ENCODE assay signal across 1 cellular context in the genomic region with DNA sequence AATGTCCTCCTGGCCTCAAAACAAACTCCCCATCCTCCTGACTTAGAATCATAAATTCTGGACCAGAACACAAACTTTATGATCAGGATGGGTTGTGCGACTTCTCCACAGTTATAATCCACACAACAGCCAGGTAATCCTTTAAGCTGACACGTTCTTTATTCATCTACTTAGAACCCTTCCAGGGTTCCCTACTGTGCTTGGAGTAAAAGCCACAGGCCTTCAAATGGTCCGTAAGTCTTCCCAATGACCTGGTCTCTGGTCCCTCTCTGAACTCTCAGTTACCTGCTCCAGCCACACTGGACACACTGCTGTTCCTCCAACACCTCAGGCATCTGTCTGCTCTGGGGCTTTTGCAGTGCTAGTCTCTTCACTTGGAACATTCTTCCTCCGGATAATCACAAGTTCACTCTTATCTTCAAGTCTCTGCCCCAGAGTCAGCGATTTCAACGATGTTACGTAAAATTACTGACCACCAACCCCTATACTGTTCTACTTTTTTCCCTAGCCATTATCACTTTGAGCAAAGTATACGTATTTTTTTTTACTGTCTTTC.
TF ChIP-seq lines count a peak whose summit lies in the region.

No MANE protein-coding gene starts in this region.

TF ChIP-seq in WTC11, 78 proteins besides CTCF, POLR2A, EP300 and RAD21 (continued from another document):
- TF ChIP-seq, protein P1, sequence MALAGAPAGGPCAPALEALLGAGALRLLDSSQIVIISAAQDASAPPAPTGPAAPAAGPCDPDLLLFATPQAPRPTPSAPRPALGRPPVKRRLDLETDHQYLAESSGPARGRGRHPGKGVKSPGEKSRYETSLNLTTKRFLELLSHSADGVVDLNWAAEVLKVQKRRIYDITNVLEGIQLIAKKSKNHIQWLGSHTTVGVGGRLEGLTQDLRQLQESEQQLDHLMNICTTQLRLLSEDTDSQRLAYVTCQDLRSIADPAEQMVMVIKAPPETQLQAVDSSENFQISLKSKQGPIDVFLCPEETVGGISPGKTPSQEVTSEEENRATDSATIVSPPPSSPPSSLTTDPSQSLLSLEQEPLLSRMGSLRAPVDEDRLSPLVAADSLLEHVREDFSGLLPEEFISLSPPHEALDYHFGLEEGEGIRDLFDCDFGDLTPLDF (CRISPR knock-in tag; IDR thresholded peaks at IDR 0.05): no peak
- TF ChIP-seq ZNF263 (CRISPR knock-in tag; IDR thresholded peaks at IDR 0.05; ENCODE audit: low read depth) (no peak), MXD4 (CRISPR knock-in tag; IDR thresholded peaks at IDR 0.05; ENCODE audit: borderline replicate concordance) (no peak), GRHL2 (CRISPR knock-in tag; IDR thresholded peaks at IDR 0.05; ENCODE audit: insufficient replicate concordance, severe bottlenecking) (no peak), TEAD1 (CRISPR knock-in tag; IDR thresholded peaks at IDR 0.05) (no peak)
- TF ChIP-seq, protein P2, sequence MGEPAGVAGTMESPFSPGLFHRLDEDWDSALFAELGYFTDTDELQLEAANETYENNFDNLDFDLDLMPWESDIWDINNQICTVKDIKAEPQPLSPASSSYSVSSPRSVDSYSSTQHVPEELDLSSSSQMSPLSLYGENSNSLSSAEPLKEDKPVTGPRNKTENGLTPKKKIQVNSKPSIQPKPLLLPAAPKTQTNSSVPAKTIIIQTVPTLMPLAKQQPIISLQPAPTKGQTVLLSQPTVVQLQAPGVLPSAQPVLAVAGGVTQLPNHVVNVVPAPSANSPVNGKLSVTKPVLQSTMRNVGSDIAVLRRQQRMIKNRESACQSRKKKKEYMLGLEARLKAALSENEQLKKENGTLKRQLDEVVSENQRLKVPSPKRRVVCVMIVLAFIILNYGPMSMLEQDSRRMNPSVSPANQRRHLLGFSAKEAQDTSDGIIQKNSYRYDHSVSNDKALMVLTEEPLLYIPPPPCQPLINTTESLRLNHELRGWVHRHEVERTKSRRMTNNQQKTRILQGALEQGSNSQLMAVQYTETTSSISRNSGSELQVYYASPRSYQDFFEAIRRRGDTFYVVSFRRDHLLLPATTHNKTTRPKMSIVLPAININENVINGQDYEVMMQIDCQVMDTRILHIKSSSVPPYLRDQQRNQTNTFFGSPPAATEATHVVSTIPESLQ (CRISPR knock-in tag; IDR thresholded peaks at IDR 0.05): no peak
